Comparison of ENCODE assay signal across 16 cellular contexts in genomic region chr1:235229868-235230267, GRCh38.
A peak's percentile ranks its signal among the peaks of the same experiment; 100 is the strongest.
DNase-seq lines count a peak whose midpoint lies in the region; ATAC-seq and TF ChIP-seq lines count a peak whose summit lies in the region.
"Had no signal": no experiment of that assay in that cellular context is flagged by ENCODE, and none has a peak within 500 bp of the region (broad histone marks: within the 10 kb centered on the region; RNA-seq: fewer than 3 reads in every experiment).

No MANE protein-coding gene starts in this region.

- DNase-seq in M059J (ENCODE audit: low read depth) (peak; percentile 4), T-helper 17 cell (no peak), retinal pigment epithelial cell (ENCODE audit: low read depth) (peak; percentile 33), NCI-H1436 treated with DMSO at 0.1 percent for 48 hours (lab: John Stamatoyannopoulos, UW) (no peak), COR-L47 (lab: John Stamatoyannopoulos, UW) (no peak)
- DNase-seq: C1 segment of cervical spinal cord; Caco-2; CD4-positive, alpha-beta memory T cell; DMS 273 treated with DMSO at 0.1 percent for 48 hours; DMS53; DMS79 treated with DMSO at 0.1 percent for 48 hours; GF-D8; GOT3; H7; HCEC 1CT had no signal

- peaks cover 7% of the 10 kb centered on the region for H3K36me3 Mint-ChIP-seq in T-helper 17 cell (ENCODE audit: low read depth)

- H3K4me3 Mint-ChIP-seq in T-helper 17 cell, result peak overlapping the region; percentile 9
- H3K4me3 Mint-ChIP-seq: CD4-positive, alpha-beta memory T cell had no signal

- H3K27ac Mint-ChIP-seq in T-helper 17 cell, result peak overlapping the region; percentile 89

- no peaks in the 10 kb centered on the region for H3K27me3 Mint-ChIP-seq in T-helper 17 cell
- H3K27me3 Mint-ChIP-seq: CD4-positive, alpha-beta memory T cell had no signal

- H3K4me1 Mint-ChIP-seq in T-helper 17 cell, result peaks cover 15% of the 10 kb centered on the region

- ATAC-seq in T-helper 17 cell (no peak), HG03135 (IDR thresholded peaks at IDR 0.05; ENCODE audit: unreplicated experiment) (no peak)

- H3K4me3 ChIP-seq in retinal pigment epithelial cell (ENCODE audit: low read length), result no peak overlapping the region

- no peak for TF ChIP-seq CTCF in retinal pigment epithelial cell (conservative IDR thresholded peaks at IDR 0.05; ENCODE audit: low read depth, low read length)

- H3K9me3 ChIP-seq in T-helper 17 cell (ENCODE audit: control insufficient read depth, low read length, poor library complexity, severe bottlenecking), result no peaks in the 10 kb centered on the region

Comparison
In these comparisons a context has a peak if more than half of its experiments do, and no peak if none do; other contexts are left out.
1. DNase-seq: peak in M059J (single experiment) and retinal pigment epithelial cell (single experiment); none in T-helper 17 cell (0 of 3), NCI-H1436 treated with DMSO at 0.1 percent for 48 hours (single experiment) and COR-L47 (single experiment).